ENCODE assay signal across 21 cellular contexts in the genomic region with DNA sequence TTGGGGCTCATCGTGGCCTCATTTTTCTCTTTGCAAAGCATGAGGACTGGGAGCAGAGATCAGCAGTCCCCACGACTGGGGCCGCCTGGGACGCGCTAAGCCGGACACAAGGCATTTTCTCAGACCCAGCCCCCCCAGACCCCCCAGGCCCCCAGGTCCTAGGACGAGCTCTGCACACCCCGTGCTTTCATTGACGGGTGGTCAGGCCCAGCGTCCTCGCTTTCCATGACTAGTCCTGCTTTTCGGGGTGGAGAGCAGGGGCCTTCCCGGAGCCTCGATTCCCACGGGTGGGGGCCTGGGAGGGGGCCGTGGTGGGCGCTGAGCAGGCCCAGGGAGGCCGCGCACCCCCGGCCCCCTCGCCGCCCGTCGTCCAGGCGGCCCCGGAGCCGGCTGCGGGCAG. TPM values are rescaled to one million over a fixed set of nuclear protein-coding genes. Genes with fewer than 3 reads are reported as not detected.
A peak's percentile ranks its signal among the peaks of the same experiment; 100 is the strongest.
DNase-seq lines count a peak whose midpoint lies in the region; ATAC-seq, FAIRE-seq and TF ChIP-seq lines count a peak whose summit lies in the region.
"Had no signal": no experiment of that assay in that cellular context is flagged by ENCODE, and none has a peak within 500 bp of the region (broad histone marks: within the 10 kb centered on the region; RNA-seq: fewer than 3 reads in every experiment).

No MANE protein-coding gene starts in this region.

- H3K27me3 ChIP-seq in endodermal cell (ENCODE audit: control insufficient read depth, insufficient read depth, low read length, poor library complexity, severe bottlenecking) (no peaks in the 10 kb centered on the region), small intestine (ENCODE audit: control insufficient read depth in 2 of 2, insufficient read depth in 2 of 2, low read length in 2 of 2) (peaks cover 0 to 3% of the 10 kb centered on the region in 2 donors)
- H3K27me3 ChIP-seq: Peyer's patch had no signal

- DNase-seq in chondrocyte (ENCODE audit: low spot score), result peak; percentile 41
- DNase-seq in endodermal cell, result no peak
- peak in 2 of 3 donors; percentile 40 to 47 for DNase-seq in mucosa of descending colon
- no peak for DNase-seq in small intestine
- no peak for DNase-seq in GM03348 (ENCODE audit: low spot score)
- DNase-seq: ACHN; C1 segment of cervical spinal cord; CD8-positive, alpha-beta memory T cell; DMS79; KG1; NCI-H1105 treated with DMSO at 0.1 percent for 48 hours; NCI-H1694; NCI-H2081 treated with DMSO at 0.1 percent for 48 hours; NK-92 treated with Interleukin-12 subunit alpha and Interleukin-12 subunit beta, amount 100 ng/mL, for 24 hours had no signal

- intact Hi-C loops in mucosa of descending colon (cut with DNase I, micrococcal nuclease), result no loop called here

- H3K27me3 Mint-ChIP-seq in chondrocyte (ENCODE audit: low read depth) (peaks cover 2% of the 10 kb centered on the region), endodermal cell (ENCODE audit: insufficient read depth) (peaks cover 20% of the 10 kb centered on the region)

- TF ChIP-seq CTCF in chondrocyte (IDR thresholded peaks at IDR 0.05) (no peak), endodermal cell (conservative IDR thresholded peaks at IDR 0.05) (no peak), mucosa of descending colon (IDR thresholded peaks at IDR 0.05) (no peak)

- H3K4me3 ChIP-seq in endodermal cell (ENCODE audit: low read length) (no peak overlapping the region), mucosa of descending colon (no peak overlapping the region), small intestine (ENCODE audit: low read depth in 1 of 2, low read length in 2 of 2) (no peak overlapping the region)
- H3K4me3 ChIP-seq: GM23338, Peyer's patch had no signal

- no peak overlapping the region for H3K4me3 Mint-ChIP-seq in chondrocyte (ENCODE audit: unreplicated experiment)
- no peak overlapping the region for H3K4me3 Mint-ChIP-seq in endodermal cell
- H3K4me3 Mint-ChIP-seq: CD8-positive, alpha-beta memory T cell; GM23338 had no signal

- peak overlapping the region; percentile 95 for H3K27ac ChIP-seq in endodermal cell (ENCODE audit: low read depth, low read length)
- H3K27ac ChIP-seq in small intestine (ENCODE audit: low read depth in 1 of 2, low read length in 1 of 2), result peak overlapping the region; percentile 27 to 64

- ATAC-seq in mucosa of descending colon (no peak), GM19395 (IDR thresholded peaks at IDR 0.05; ENCODE audit: unreplicated experiment) (no peak), GM18858 (IDR thresholded peaks at IDR 0.05; ENCODE audit: unreplicated experiment) (no peak)
- ATAC-seq: HCT116 had no signal

- peaks cover 2% of the 10 kb centered on the region for H3K4me1 Mint-ChIP-seq in chondrocyte (ENCODE audit: low read depth)
- H3K4me1 Mint-ChIP-seq in endodermal cell, result peaks cover 6% of the 10 kb centered on the region
- H3K4me1 Mint-ChIP-seq: CD8-positive, alpha-beta memory T cell had no signal

- H3K4me1 ChIP-seq in endodermal cell (ENCODE audit: control insufficient read depth, insufficient read depth, low read length) (no peaks in the 10 kb centered on the region), mucosa of descending colon (ENCODE audit: low read depth) (peaks cover 11% of the 10 kb centered on the region), small intestine (ENCODE audit: control insufficient read depth in 2 of 2, insufficient read depth in 1 of 2, low read depth in 1 of 2, low read length in 1 of 2) (peaks cover 0 to 2% of the 10 kb centered on the region in 2 donors)

- no peaks in the 10 kb centered on the region for H3K36me3 ChIP-seq in endodermal cell (ENCODE audit: control insufficient read depth, insufficient read depth, low read length)
- no peaks in the 10 kb centered on the region for H3K36me3 ChIP-seq in mucosa of descending colon (ENCODE audit: low read depth)
- no peaks in the 10 kb centered on the region for H3K36me3 ChIP-seq in small intestine (ENCODE audit: control insufficient read depth in 2 of 2, insufficient read depth in 2 of 2, low read length in 2 of 2)
- H3K36me3 ChIP-seq: Peyer's patch had no signal

- WGBS in endodermal cell (ENCODE audit: insufficient coverage in 1 of 2, insufficient read length in 1 of 2), 2 experiments, result 94 to 95% methylated on average over 18 to 28 of the region's 28 CpGs
- WGBS in small intestine, 3 donors, result 83 to 85% (median 84%) methylated on average over 27 to 28 of the region's 28 CpGs

- H3K36me3 Mint-ChIP-seq in chondrocyte (ENCODE audit: low read depth), result peaks cover 2% of the 10 kb centered on the region
- H3K36me3 Mint-ChIP-seq in endodermal cell (ENCODE audit: low read depth), result no peaks in the 10 kb centered on the region
- H3K36me3 Mint-ChIP-seq: CD8-positive, alpha-beta memory T cell had no signal

- H3K9me3 ChIP-seq in endodermal cell (ENCODE audit: control insufficient read depth, low read length) (no peaks in the 10 kb centered on the region), mucosa of descending colon (no peaks in the 10 kb centered on the region), small intestine (ENCODE audit: control insufficient read depth, low read depth) (no peaks in the 10 kb centered on the region)
- H3K9me3 ChIP-seq: Peyer's patch had no signal

- H3K9ac ChIP-seq in endodermal cell (ENCODE audit: extremely low read depth, low read length, poor library complexity, severe bottlenecking), result no peak overlapping the region

- no peak for FAIRE-seq in small intestine (lab: Jason Lieb, UNC)
- FAIRE-seq: D721Med had no signal

- H3K27ac Mint-ChIP-seq in chondrocyte (ENCODE audit: unreplicated experiment) (no peak overlapping the region), endodermal cell (no peak overlapping the region)
- H3K27ac Mint-ChIP-seq: CD8-positive, alpha-beta memory T cell; GM23338 had no signal

- H3K9me3 Mint-ChIP-seq in chondrocyte (ENCODE audit: low read depth) (peaks cover 3% of the 10 kb centered on the region), endodermal cell (peaks cover 4% of the 10 kb centered on the region)

RNA-seq across cellular contexts. Expression of gene LINC01488, which starts 10.7 kb away (rescaled TPM):
- total RNA-seq in chondrocyte, result not detected in 3 replicates
- total RNA-seq in endodermal cell, result not detected
- not detected for polyA plus RNA-seq in endodermal cell (2013, experiment 1 of 2)
- not detected for polyA plus RNA-seq in endodermal cell (2013, experiment 2 of 2)
- not detected for total RNA-seq in mucosa of descending colon
- not detected for polyA plus RNA-seq in small intestine
- total RNA-seq: CD8-positive, alpha-beta memory T cell; GM23338; NCI-H460; Peyer's patch had no signal
- polyA plus RNA-seq: CD8-positive, alpha-beta memory T cell; GM23338 had no signal

Comparison
In these comparisons a context has a peak if more than half of its experiments do, and no peak if none do; other contexts are left out.
1. DNase-seq: peak in chondrocyte (single experiment) and mucosa of descending colon (2 of 3); none in endodermal cell (single experiment), small intestine (single experiment) and GM03348 (single experiment).